In the genomic region with DNA sequence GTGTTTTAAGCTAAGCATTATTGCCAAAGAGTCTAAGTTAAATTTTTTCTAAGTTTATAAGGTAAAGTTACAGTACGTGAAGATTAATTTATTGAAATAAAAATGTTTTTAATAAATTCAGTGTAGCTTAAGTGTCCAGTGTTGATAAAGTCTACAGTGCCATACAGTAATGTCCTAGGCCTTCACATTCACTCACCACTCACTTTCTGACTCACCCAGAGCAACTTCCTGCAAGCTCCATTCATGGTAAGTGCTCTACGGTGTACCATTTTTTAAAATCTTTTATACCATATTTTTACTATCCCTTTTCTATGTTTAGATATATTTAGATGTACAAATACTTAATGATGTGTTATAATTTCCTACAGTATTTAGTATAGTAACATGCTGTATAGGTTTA, we compare ENCODE assay signal across 12 cellular contexts.
"Had no signal": no experiment of that assay in that cellular context is flagged by ENCODE, and none has a peak within 500 bp of the region (broad histone marks: within the 10 kb centered on the region; RNA-seq: fewer than 3 reads in every experiment).

No MANE protein-coding gene starts in this region.

- H3K9ac ChIP-seq: neural progenitor cell had no signal

- H3K27me3 ChIP-seq: gastroesophageal sphincter, hepatocyte, neural progenitor cell, ovary, suprapubic skin, thyroid gland had no signal

- H3K4me1 ChIP-seq: gastroesophageal sphincter, suprapubic skin, thyroid gland had no signal

- DNase-seq: natural killer cell; nucleus accumbens; ovary; right cardiac atrium; small intestine; stimulated activated CD4-positive, alpha-beta T cell treated with anti-CD3 and anti-CD28 coated beads, Interleukin-12 subunit alpha, Interleukin-12 subunit beta, amount 100 ng/mL, for 4 hours; stimulated activated naive CD4-positive, alpha-beta T cell; thyroid gland had no signal

- H3K27ac ChIP-seq: gastroesophageal sphincter, hepatocyte, neural progenitor cell, ovary, suprapubic skin, thyroid gland had no signal

- H3K4me2 ChIP-seq: hepatocyte, neural progenitor cell had no signal

- H2AFZ ChIP-seq: hepatocyte, neural progenitor cell had no signal

- ATAC-seq: gastroesophageal sphincter, natural killer cell, right cardiac atrium had no signal

- H3K36me3 ChIP-seq: gastroesophageal sphincter, neural progenitor cell, ovary, suprapubic skin, thyroid gland had no signal

- H3K9me3 ChIP-seq: gastroesophageal sphincter, ovary, suprapubic skin, thyroid gland had no signal

- H3K4me3 ChIP-seq: gastroesophageal sphincter, hepatocyte, neural progenitor cell, ovary, suprapubic skin, thyroid gland had no signal

- H3K79me2 ChIP-seq: hepatocyte had no signal
